In the genomic region with DNA sequence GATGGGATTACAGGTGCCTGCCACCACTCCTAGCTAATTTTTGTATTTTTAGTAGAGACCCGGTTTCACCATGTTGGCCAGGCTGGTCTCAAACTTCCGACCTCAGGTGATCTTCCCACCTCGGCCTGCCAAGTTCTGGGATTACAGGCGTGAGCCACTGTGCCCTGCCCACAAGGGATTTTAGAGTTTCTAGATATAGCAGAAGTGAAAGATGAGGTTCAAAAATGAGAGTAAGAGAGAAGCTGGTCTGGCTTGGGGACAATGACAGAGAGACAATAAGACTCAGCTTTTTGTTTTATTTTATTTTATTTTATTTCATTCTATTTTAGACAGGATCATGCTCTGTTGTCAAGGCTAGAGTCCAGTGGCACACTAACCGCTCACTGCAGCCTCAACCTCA, we compare ENCODE assay signal across 1 cellular context.
TF ChIP-seq lines count a peak whose summit lies in the region.

No MANE protein-coding gene starts in this region.

TF ChIP-seq in GM12878, 131 proteins besides CTCF, POLR2A, EP300 and RAD21 (continued from another document):
- TF ChIP-seq, protein P1, sequence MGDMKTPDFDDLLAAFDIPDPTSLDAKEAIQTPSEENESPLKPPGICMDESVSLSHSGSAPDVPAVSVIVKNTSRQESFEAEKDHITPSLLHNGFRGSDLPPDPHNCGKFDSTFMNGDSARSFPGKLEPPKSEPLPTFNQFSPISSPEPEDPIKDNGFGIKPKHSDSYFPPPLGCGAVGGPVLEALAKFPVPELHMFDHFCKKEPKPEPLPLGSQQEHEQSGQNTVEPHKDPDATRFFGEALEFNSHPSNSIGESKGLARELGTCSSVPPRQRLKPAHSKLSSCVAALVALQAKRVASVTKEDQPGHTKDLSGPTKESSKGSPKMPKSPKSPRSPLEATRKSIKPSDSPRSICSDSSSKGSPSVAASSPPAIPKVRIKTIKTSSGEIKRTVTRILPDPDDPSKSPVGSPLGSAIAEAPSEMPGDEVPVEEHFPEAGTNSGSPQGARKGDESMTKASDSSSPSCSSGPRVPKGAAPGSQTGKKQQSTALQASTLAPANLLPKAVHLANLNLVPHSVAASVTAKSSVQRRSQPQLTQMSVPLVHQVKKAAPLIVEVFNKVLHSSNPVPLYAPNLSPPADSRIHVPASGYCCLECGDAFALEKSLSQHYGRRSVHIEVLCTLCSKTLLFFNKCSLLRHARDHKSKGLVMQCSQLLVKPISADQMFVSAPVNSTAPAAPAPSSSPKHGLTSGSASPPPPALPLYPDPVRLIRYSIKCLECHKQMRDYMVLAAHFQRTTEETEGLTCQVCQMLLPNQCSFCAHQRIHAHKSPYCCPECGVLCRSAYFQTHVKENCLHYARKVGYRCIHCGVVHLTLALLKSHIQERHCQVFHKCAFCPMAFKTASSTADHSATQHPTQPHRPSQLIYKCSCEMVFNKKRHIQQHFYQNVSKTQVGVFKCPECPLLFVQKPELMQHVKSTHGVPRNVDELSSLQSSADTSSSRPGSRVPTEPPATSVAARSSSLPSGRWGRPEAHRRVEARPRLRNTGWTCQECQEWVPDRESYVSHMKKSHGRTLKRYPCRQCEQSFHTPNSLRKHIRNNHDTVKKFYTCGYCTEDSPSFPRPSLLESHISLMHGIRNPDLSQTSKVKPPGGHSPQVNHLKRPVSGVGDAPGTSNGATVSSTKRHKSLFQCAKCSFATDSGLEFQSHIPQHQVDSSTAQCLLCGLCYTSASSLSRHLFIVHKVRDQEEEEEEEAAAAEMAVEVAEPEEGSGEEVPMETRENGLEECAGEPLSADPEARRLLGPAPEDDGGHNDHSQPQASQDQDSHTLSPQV (IDR thresholded peaks at IDR 0.05) = no peak
- no peak for TF ChIP-seq TCF3 (IDR thresholded peaks at IDR 0.05; ENCODE audit: borderline replicate concordance, insufficient read depth, low read depth, low read length)
- no peak for TF ChIP-seq STAT1 (conservative IDR thresholded peaks at IDR 0.05)
- no peak for TF ChIP-seq POU2F2 (IDR thresholded peaks at IDR 0.05; ENCODE audit: borderline replicate concordance, low read depth, low read length)
- no peak for TF ChIP-seq EZH2 (IDR thresholded peaks at IDR 0.05; ENCODE audit: borderline replicate concordance, control insufficient read depth, low read depth, low read length)
TF ChIP-seq in GM12878: peak in this region for 2.
